In genomic region chr12:6310771-6311610, GRCh38 we compare ENCODE assay signal across 12 cellular contexts. TPM values are rescaled to one million over a fixed set of nuclear protein-coding genes. Genes with fewer than 3 reads are reported as not detected.
DNase-seq lines count a peak whose midpoint lies in the region; ATAC-seq, FAIRE-seq and TF ChIP-seq lines count a peak whose summit lies in the region.
"Had no signal": no experiment of that assay in that cellular context is flagged by ENCODE, and none has a peak within 500 bp of the region (broad histone marks: within the 10 kb centered on the region; RNA-seq: fewer than 3 reads in every experiment).

No MANE protein-coding gene starts in this region.

- ATAC-seq in K562 (peak; percentile 10; the same call in 1 of the 3 replicates), left lobe of liver (peak; percentile 5), HG02642 (IDR thresholded peaks at IDR 0.05; ENCODE audit: poor library complexity, unreplicated experiment) (no peak), GM19395 (IDR thresholded peaks at IDR 0.05; ENCODE audit: unreplicated experiment) (no peak)
- ATAC-seq: gastroesophageal sphincter had no signal

- H3K4me1 ChIP-seq in K562 (replicated peaks in 1 of 2; ENCODE audit: control insufficient read depth in 2 of 2, insufficient read depth in 2 of 2, low read length in 2 of 2) (peaks cover 0 to 24% of the 10 kb centered on the region in 2 experiments; a peak in 2 of 5 replicates), stomach (peaks cover 12 to 40% (median 38%) of the 10 kb centered on the region in 4 donors)

- TF ChIP-seq POLR2A in K562 (conservative IDR thresholded peaks at IDR 0.05) = no peak
- TF ChIP-seq POLR2A in stomach (IDR thresholded peaks at IDR 0.05) = no peak

- TF ChIP-seq CTCF in K562 (IDR thresholded peaks at IDR 0.05 in 2 of 3, conservative IDR thresholded peaks at IDR 0.05 in 1 of 3; ENCODE audit: insufficient read depth in 2 of 3, low read depth in 1 of 3, low read length in 3 of 3) = no peak
- TF ChIP-seq CTCF in stomach (IDR thresholded peaks at IDR 0.05) = no peak

- H4K20me1 ChIP-seq in K562 (replicated peaks; ENCODE audit: control insufficient read depth, insufficient read depth, low read length) = no peaks in the 10 kb centered on the region

- intact Hi-C loops in K562 (cut with micrococcal nuclease) (no loop called here), stomach (cut with DNase I; ENCODE audit: low total_unique reads) (no loop called here)

- DNase-seq in NCI-H345 (lab: John Stamatoyannopoulos, UW) (peak; percentile 49), NCI-H345 treated with DMSO at 0.1 percent for 48 hours (lab: John Stamatoyannopoulos, UW; ENCODE audit: unreplicated experiment) (no peak), K562 (ENCODE audit: extremely low read depth in 1 of 4, low spot score in 3 of 4) (peak in 2 of 4 experiments; percentile 60 to 66), left lobe of liver (ENCODE audit: low spot score) (no peak), stomach (peak; percentile 40), AG08395 (ENCODE audit: low spot score) (no peak)
- DNase-seq: ACHN; activated effector memory CD4-positive, alpha-beta T cell treated with Interleukin-2 at 50 U/mL for 16 hours; MG63 had no signal

- H3K9me1 ChIP-seq in K562 (ENCODE audit: control insufficient read depth, insufficient read depth, low read length) = no peaks in the 10 kb centered on the region

- H3K36me3 ChIP-seq in K562 (ENCODE audit: control insufficient read depth, insufficient read depth, low read length) (no peaks in the 10 kb centered on the region), stomach (peaks cover 0 to 4% (median 2%) of the 10 kb centered on the region in 4 donors)
- H3K36me3 ChIP-seq: gastroesophageal sphincter, MG63 had no signal

- H3K27ac ChIP-seq in K562 (ENCODE audit: extremely low read depth, low read depth, low read length) (no peak overlapping the region), stomach (peak overlapping the region; percentile 73 to 84 (median 80))
- H3K27ac ChIP-seq: gastroesophageal sphincter had no signal

- peak overlapping the region; percentile 60 for H3K4me2 ChIP-seq in K562 (ENCODE audit: insufficient read depth, low read length)

- 36% methylated on average over 10 of the region's 43 CpGs for WGBS in K562 (ENCODE audit: insufficient coverage, low coverage, missing lambda C conversion rate)
- WGBS in stomach, 5 donors = 15 to 32% (median 22%) methylated on average over 15 to 43 of the region's 43 CpGs

- in situ Hi-C loops in K562 (cut with MboI) = no loop called here

- peak overlapping the region; percentile 25 to 82; a peak in 3 of 4 replicates for H3K9ac ChIP-seq in K562 (ENCODE audit: insufficient read depth in 1 of 2, low read depth in 2 of 2, low read length in 2 of 2)

- BruUV-seq in K562 (replicated peaks; lab: Mats Ljungman, UMichigan) = no TSS peak

- peak overlapping the region; percentile 38 for H3K4me3 ChIP-seq in K562
- peak overlapping the region; percentile 47 to 56 (median 49) for H3K4me3 ChIP-seq in stomach
- H3K4me3 ChIP-seq: MG63 had no signal

- peak overlapping the region; percentile 72; the same call in 1 of the 2 replicates for H2AFZ ChIP-seq in K562 (ENCODE audit: low read depth, low read length)

- no peaks in the 10 kb centered on the region for H3K27me3 ChIP-seq in K562 (ENCODE audit: control insufficient read depth in 2 of 2, insufficient read depth in 2 of 2, low read length in 2 of 2)
- H3K27me3 ChIP-seq in stomach = peaks cover 0 to 28% (median 12%) of the 10 kb centered on the region in 3 donors
- H3K27me3 ChIP-seq: MG63 had no signal

- TF ChIP-seq RAD21 in K562 (CRISPR knock-in tag; conservative IDR thresholded peaks at IDR 0.05 in 1 of 2, IDR thresholded peaks at IDR 0.05 in 1 of 2) = no peak

- POLR2A ChIA-PET in K562 (lab: Yijun Ruan, JAX) = interaction anchor here (0.6 kb wide), 1 partner anchor 277 kb away, joined by 3 read pairs; no protein-coding TSS in a partner anchor

- no peaks in the 10 kb centered on the region for H3K79me2 ChIP-seq in K562 (ENCODE audit: control insufficient read depth, insufficient read depth, low read length)

- H3K9me3 ChIP-seq in K562 (replicated peaks; ENCODE audit: control insufficient read depth, insufficient read depth, low read depth, low read length) = no peaks in the 10 kb centered on the region
- no peaks in the 10 kb centered on the region for H3K9me3 ChIP-seq in stomach
- H3K9me3 ChIP-seq: gastroesophageal sphincter, MG63 had no signal

- CTCF ChIA-PET in K562 (lab: Yijun Ruan, JAX; ENCODE audit: low intra/inter-chr PET ratio) = no interaction called here

- TF ChIP-seq EP300 in K562 (IDR thresholded peaks at IDR 0.05; ENCODE audit: low read length) = no peak
- TF ChIP-seq EP300 in stomach (IDR thresholded peaks at IDR 0.05) = no peak

- no peak for FAIRE-seq in K562 (lab: Jason Lieb, UNC)

TF ChIP-seq in K562, 482 proteins besides CTCF, POLR2A, EP300 and RAD21:
- TF ChIP-seq, protein P1, sequence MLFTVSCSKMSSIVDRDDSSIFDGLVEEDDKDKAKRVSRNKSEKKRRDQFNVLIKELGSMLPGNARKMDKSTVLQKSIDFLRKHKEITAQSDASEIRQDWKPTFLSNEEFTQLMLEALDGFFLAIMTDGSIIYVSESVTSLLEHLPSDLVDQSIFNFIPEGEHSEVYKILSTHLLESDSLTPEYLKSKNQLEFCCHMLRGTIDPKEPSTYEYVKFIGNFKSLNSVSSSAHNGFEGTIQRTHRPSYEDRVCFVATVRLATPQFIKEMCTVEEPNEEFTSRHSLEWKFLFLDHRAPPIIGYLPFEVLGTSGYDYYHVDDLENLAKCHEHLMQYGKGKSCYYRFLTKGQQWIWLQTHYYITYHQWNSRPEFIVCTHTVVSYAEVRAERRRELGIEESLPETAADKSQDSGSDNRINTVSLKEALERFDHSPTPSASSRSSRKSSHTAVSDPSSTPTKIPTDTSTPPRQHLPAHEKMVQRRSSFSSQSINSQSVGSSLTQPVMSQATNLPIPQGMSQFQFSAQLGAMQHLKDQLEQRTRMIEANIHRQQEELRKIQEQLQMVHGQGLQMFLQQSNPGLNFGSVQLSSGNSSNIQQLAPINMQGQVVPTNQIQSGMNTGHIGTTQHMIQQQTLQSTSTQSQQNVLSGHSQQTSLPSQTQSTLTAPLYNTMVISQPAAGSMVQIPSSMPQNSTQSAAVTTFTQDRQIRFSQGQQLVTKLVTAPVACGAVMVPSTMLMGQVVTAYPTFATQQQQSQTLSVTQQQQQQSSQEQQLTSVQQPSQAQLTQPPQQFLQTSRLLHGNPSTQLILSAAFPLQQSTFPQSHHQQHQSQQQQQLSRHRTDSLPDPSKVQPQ (CRISPR knock-in tag; IDR thresholded peaks at IDR 0.05; ENCODE audit: borderline replicate concordance) = no peak
- TF ChIP-seq SOX6 (IDR thresholded peaks at IDR 0.05) (no peak), ZNF263 (CRISPR knock-in tag; IDR thresholded peaks at IDR 0.05; ENCODE audit: borderline replicate concordance) (peak; percentile 78), NCOA1 (IDR thresholded peaks at IDR 0.05; ENCODE audit: low read depth) (no peak)

RNA-seq across cellular contexts. Expression of gene PLEKHG6, which starts 0.5 kb away (rescaled TPM):
- total RNA-seq in K562 (2011; cell fraction: chromatin; rRNA removed; ENCODE audit: low replicate concordance) = 1.9 TPM in 1 of 2 replicates, not detected in the other
- 0.50 and 0.92 TPM in 2 replicates for total RNA-seq in K562 (2011; cell fraction: nucleolus; rRNA removed)
- 0.15 and 0.29 TPM in 2 replicates for total RNA-seq in K562 (2011; cell fraction: nucleoplasm; rRNA removed)
- total RNA-seq in K562 (2014; rRNA removed) = 0.33 and 0.41 TPM in 2 replicates
- 0.19 and 0.29 TPM in 2 replicates for total RNA-seq in K562 (2014; rRNA removed; fragmentation: Illumina TruSeq; extraction: Trizol)
- total RNA-seq in K562 (2015; rRNA removed; fragmentation: Illumina TruSeq; extraction: Trizol) = not detected in 2 replicates
- 0.86 and 1.2 TPM in 2 replicates for total RNA-seq in K562 (2021)
- 0.28 and 0.38 TPM in 2 replicates for polyA plus RNA-seq in K562 (2011; rRNA removed)
- polyA plus RNA-seq in K562 (2011; cell fraction: cytosol; rRNA removed) = 1.0 and 5.3 TPM in 2 replicates
- 0.24 and 0.26 TPM in 2 replicates for polyA plus RNA-seq in K562 (2011; cell fraction: nucleus; rRNA removed)
- polyA plus RNA-seq in K562 (2012) = 0.35 and 0.84 TPM in 2 replicates
- polyA plus RNA-seq in K562 (2014; fragmentation: Illumina TruSeq; extraction: Trizol) = 0.18 and 0.42 TPM in 2 replicates
- not detected for polyA plus RNA-seq in K562 (2014; fragmentation: Nextera tagmentation; extraction: Ambion mirVana)
- polyA plus RNA-seq in K562 (2014; rRNA removed) = 0.22 and 0.54 TPM in 2 replicates
- 0.09 and 0.18 TPM in 2 replicates for polyA minus RNA-seq in K562 (2011; rRNA and poly(A)+ RNA removed)
- polyA minus RNA-seq in K562 (2011; cell fraction: cytosol; rRNA and poly(A)+ RNA removed) = not detected in 2 replicates
- polyA minus RNA-seq in K562 (2011; cell fraction: nucleus; rRNA and poly(A)+ RNA removed) = 0.33 and 0.81 TPM in 2 replicates
- 5.0 TPM for total RNA-seq in left lobe of liver
- total RNA-seq in stomach = 100 to 1,000 TPM in 1 of 5 donors, 10 to 100 TPM in 3, 1 to 10 TPM in 1; 6.4 to 101 (median 16.2) TPM
- polyA plus RNA-seq in stomach = 10 to 100 TPM in 2 of 3 donors, 1 to 10 TPM in 1; 5.9 to 32.3 (median 27.0) TPM

RNA-seq across cellular contexts. Expression of gene TNFRSF1A, which starts 30.9 kb away (rescaled TPM):
- 73.3 and 150 TPM in 2 replicates for total RNA-seq in K562 (2011; cell fraction: chromatin; rRNA removed; ENCODE audit: low replicate concordance)
- 101 and 137 TPM in 2 replicates for total RNA-seq in K562 (2011; cell fraction: nucleolus; rRNA removed)
- 118 and 145 TPM in 2 replicates for total RNA-seq in K562 (2011; cell fraction: nucleoplasm; rRNA removed)
- total RNA-seq in K562 (2014; rRNA removed) (34.6 and 43.5 TPM in 2 replicates), K562 (2014; rRNA removed; fragmentation: Illumina TruSeq; extraction: Trizol) (18.3 and 22.0 TPM in 2 replicates), K562 (2015; rRNA removed; fragmentation: Illumina TruSeq; extraction: Trizol) (31.1 and 33.0 TPM in 2 replicates), K562 (2021) (29.8 and 37.7 TPM in 2 replicates), left lobe of liver (76.0 TPM), stomach (100 to 1,000 TPM in 4 of 5 donors, 10 to 100 TPM in 1; 91.6 to 432 (median 152) TPM)
- polyA plus RNA-seq in K562 (2011; rRNA removed) (27.2 and 30.0 TPM in 2 replicates), K562 (2014; fragmentation: Illumina TruSeq; extraction: Trizol) (38.2 and 57.7 TPM in 2 replicates), K562 (2014; fragmentation: Nextera tagmentation; extraction: Ambion mirVana) (under 1 TPM; 0.76 to 0.89 TPM), K562 (2014; rRNA removed) (22.0 and 22.5 TPM in 2 replicates), stomach (10 to 100 TPM; 35.2 to 64.4 (median 38.5) TPM)
- polyA plus RNA-seq in K562 (2011; cell fraction: cytosol; rRNA removed) = 26.1 and 32.9 TPM in 2 replicates
- 38.9 and 53.1 TPM in 2 replicates for polyA plus RNA-seq in K562 (2011; cell fraction: nucleus; rRNA removed)
- 28.5 and 42.0 TPM in 2 replicates for polyA plus RNA-seq in K562 (2012)
- 31.2 and 34.3 TPM in 2 replicates for polyA minus RNA-seq in K562 (2011; rRNA and poly(A)+ RNA removed)
- 42.9 and 43.0 TPM in 2 replicates for polyA minus RNA-seq in K562 (2011; cell fraction: cytosol; rRNA and poly(A)+ RNA removed)
- polyA minus RNA-seq in K562 (2011; cell fraction: nucleus; rRNA and poly(A)+ RNA removed) = 33.1 and 33.2 TPM in 2 replicates

Comparison
In these comparisons a context has a peak if more than half of its experiments do, and no peak if none do; other contexts are left out.
1. DNase-seq: peak in NCI-H345 (single experiment) and stomach (single experiment); none in NCI-H345 treated with DMSO at 0.1 percent for 48 hours (single experiment), left lobe of liver (single experiment) and AG08395 (single experiment).
2. ATAC-seq: peak in K562 (single experiment) and left lobe of liver (single experiment); none in HG02642 (single experiment) and GM19395 (single experiment).